ENCODE assay signal across 14 cellular contexts in genomic region chr10:125156196-125156595, GRCh38. TPM values are rescaled to one million over a fixed set of nuclear protein-coding genes. Genes with fewer than 3 reads are reported as not detected.
DNase-seq lines count a peak whose midpoint lies in the region; ATAC-seq and TF ChIP-seq lines count a peak whose summit lies in the region.
"Had no signal": no experiment of that assay in that cellular context is flagged by ENCODE, and none has a peak within 500 bp of the region (broad histone marks: within the 10 kb centered on the region; RNA-seq: fewer than 3 reads in every experiment).

No MANE protein-coding gene starts in this region.

- H3K4me3 Mint-ChIP-seq in neural crest cell: peak overlapping the region; percentile 99
- no peak overlapping the region for H3K4me3 Mint-ChIP-seq in activated CD4-positive, alpha-beta T cell treated with anti-CD3 and anti-CD28 coated beads for 36 hours
- H3K4me3 Mint-ChIP-seq in activated T-cell treated with anti-CD3 and anti-CD28 coated beads, Interleukin-2, amount 50 U/mL, for 4 hours: no peak overlapping the region
- H3K4me3 Mint-ChIP-seq: CD8-positive, alpha-beta T cell; T-helper 1 cell treated with Interleukin-12 subunit alpha and Interleukin-12 subunit beta and Interleukin-4 antibody, amounts not matched to agents 30 μg/mL and 1 μg/mL, for 36 hours had no signal

- TF ChIP-seq CTCF in PC-3 (conservative IDR thresholded peaks at IDR 0.05; ENCODE audit: low read depth, low read length): no peak
- TF ChIP-seq CTCF in esophagus muscularis mucosa (IDR thresholded peaks at IDR 0.05): no peak
- no peak for TF ChIP-seq CTCF in neural crest cell (conservative IDR thresholded peaks at IDR 0.05)

- H3K27ac ChIP-seq in BLaER1 (no peak overlapping the region), PC-3 (ENCODE audit: low read length) (peak overlapping the region; percentile 60), esophagus muscularis mucosa (replicated peaks in 1 of 4) (peak overlapping the region; percentile 95 to 99 (median 98))

- TF ChIP-seq POLR2A in esophagus muscularis mucosa (IDR thresholded peaks at IDR 0.05; ENCODE audit: low read depth): no peak

- peaks cover 4% of the 10 kb centered on the region for H3K36me3 Mint-ChIP-seq in neural crest cell (ENCODE audit: low read depth)
- no peaks in the 10 kb centered on the region for H3K36me3 Mint-ChIP-seq in activated CD4-positive, alpha-beta T cell treated with anti-CD3 and anti-CD28 coated beads for 36 hours (ENCODE audit: low read depth)
- H3K36me3 Mint-ChIP-seq in activated T-cell treated with anti-CD3 and anti-CD28 coated beads, Interleukin-2, amount 50 U/mL, for 4 hours (ENCODE audit: insufficient read depth): no peaks in the 10 kb centered on the region
- H3K36me3 Mint-ChIP-seq: CD8-positive, alpha-beta T cell had no signal

- no peaks in the 10 kb centered on the region for H3K9me3 Mint-ChIP-seq in neural crest cell
- no peaks in the 10 kb centered on the region for H3K9me3 Mint-ChIP-seq in activated CD4-positive, alpha-beta T cell treated with anti-CD3 and anti-CD28 coated beads for 36 hours (ENCODE audit: low read depth)
- no peaks in the 10 kb centered on the region for H3K9me3 Mint-ChIP-seq in activated T-cell treated with anti-CD3 and anti-CD28 coated beads, Interleukin-2, amount 50 U/mL, for 4 hours
- H3K9me3 Mint-ChIP-seq: CD8-positive, alpha-beta T cell; stimulated activated naive CD8-positive, alpha-beta T cell treated with anti-CD3 and anti-CD28 coated beads, Interleukin-15, Interleukin-2, amounts not matched to agents 100 ng/mL and 50 ng/mL, for 24 hours; T-helper 1 cell treated with Interleukin-12 subunit alpha and Interleukin-12 subunit beta and Interleukin-4 antibody, amounts not matched to agents 30 μg/mL and 1 μg/mL, for 36 hours had no signal

- ATAC-seq in PC-3 (no peak), GM21360 (IDR thresholded peaks at IDR 0.05; ENCODE audit: unreplicated experiment) (no peak)
- no peak for ATAC-seq in activated CD4-positive, alpha-beta T cell treated with anti-CD3 and anti-CD28 coated beads for 36 hours
- no peak for ATAC-seq in activated T-cell treated with anti-CD3 and anti-CD28 coated beads, Interleukin-2, amount 50 U/mL, for 4 hours
- ATAC-seq: CD8-positive, alpha-beta T cell had no signal

- no peak overlapping the region for H3K4me3 ChIP-seq in BLaER1
- H3K4me3 ChIP-seq in PC-3 (ENCODE audit: low read length): peak overlapping the region; percentile 82; the same call in 1 of the 2 replicates
- H3K4me3 ChIP-seq in esophagus muscularis mucosa: peak overlapping the region in 2 of 4 donors; percentile 94 to 99

- H3K9ac ChIP-seq in BLaER1: peak overlapping the region; percentile 35; the same call in 1 of the 2 replicates
- H3K9ac ChIP-seq in PC-3 (ENCODE audit: low read length): peak overlapping the region; percentile 87; the same call in 1 of the 2 replicates

- H3K36me3 ChIP-seq in BLaER1: peaks cover 5% of the 10 kb centered on the region
- peaks cover 3% of the 10 kb centered on the region; the same call in 1 of the 2 replicates for H3K36me3 ChIP-seq in PC-3 (ENCODE audit: low read depth, low read length)
- peaks cover 0 to 6% (median 3%) of the 10 kb centered on the region in 4 donors for H3K36me3 ChIP-seq in esophagus muscularis mucosa

- no peaks in the 10 kb centered on the region for H3K27me3 ChIP-seq in BLaER1
- no peaks in the 10 kb centered on the region for H3K27me3 ChIP-seq in PC-3 (ENCODE audit: low read length)
- no peaks in the 10 kb centered on the region for H3K27me3 ChIP-seq in esophagus muscularis mucosa

- H3K9me2 ChIP-seq in PC-3 (replicated peaks; ENCODE audit: low read length): no peaks in the 10 kb centered on the region

- DNase-seq in PC-3 (no peak), esophagus muscularis mucosa (ENCODE audit: extremely low spot score) (no peak), neural crest cell (ENCODE audit: low read depth, low spot score) (no peak), KG1 (lab: John Stamatoyannopoulos, UW) (no peak)
- no peak for DNase-seq in activated CD4-positive, alpha-beta T cell treated with anti-CD3 and anti-CD28 coated beads for 36 hours
- no peak for DNase-seq in activated T-cell treated with anti-CD3 and anti-CD28 coated beads, Interleukin-2, amount 50 U/mL, for 4 hours
- DNase-seq: CD8-positive, alpha-beta T cell; cortex of kidney; NCI-H2227 treated with DMSO at 0.1 percent for 48 hours; stimulated activated CD4-positive, alpha-beta T cell treated with anti-CD3 and anti-CD28 coated beads, Interleukin-12 subunit alpha, Interleukin-12 subunit beta, amount 100 ng/mL, for 4 hours had no signal

- no TSS peak for BruUV-seq in PC-3 (replicated peaks; lab: Mats Ljungman, UMichigan)

- H3K4me1 Mint-ChIP-seq in neural crest cell: peaks cover 65% of the 10 kb centered on the region
- peaks cover 3% of the 10 kb centered on the region for H3K4me1 Mint-ChIP-seq in activated CD4-positive, alpha-beta T cell treated with anti-CD3 and anti-CD28 coated beads for 36 hours
- H3K4me1 Mint-ChIP-seq in activated T-cell treated with anti-CD3 and anti-CD28 coated beads, Interleukin-2, amount 50 U/mL, for 4 hours (ENCODE audit: low read depth): peaks cover 4% of the 10 kb centered on the region

- POLR2A ChIA-PET in PC-3 (lab: Charles Lee; ENCODE audit: unreplicated experiment): no interaction called here
- POLR2A ChIA-PET in activated CD4-positive, alpha-beta T cell treated with anti-CD3 and anti-CD28 coated beads for 36 hours (lab: Charles Lee): no interaction called here

- intact Hi-C loops in PC-3 (cut with micrococcal nuclease): loop anchor here (5.0 to 10.0 kb wide), 4 partner anchors 34 to 539 kb away; no protein-coding TSS in a partner anchor
- intact Hi-C loops in esophagus muscularis mucosa (cut with DNase I): loop anchor here (5.0 to 10.0 kb wide), 2 partner anchors 94 to 241 kb away; no protein-coding TSS in a partner anchor
- intact Hi-C loops in activated CD4-positive, alpha-beta T cell treated with anti-CD3 and anti-CD28 coated beads for 36 hours (cut with DNase I, micrococcal nuclease): no loop called here

- H3K27ac Mint-ChIP-seq in neural crest cell (ENCODE audit: unreplicated experiment): no peak overlapping the region
- H3K27ac Mint-ChIP-seq in activated CD4-positive, alpha-beta T cell treated with anti-CD3 and anti-CD28 coated beads for 36 hours: no peak overlapping the region
- H3K27ac Mint-ChIP-seq: CD8-positive, alpha-beta T cell; stimulated activated naive CD8-positive, alpha-beta T cell treated with anti-CD3 and anti-CD28 coated beads, Interleukin-15, Interleukin-2, amounts not matched to agents 100 ng/mL and 50 ng/mL, for 24 hours; T-helper 1 cell treated with Interleukin-12 subunit alpha and Interleukin-12 subunit beta and Interleukin-4 antibody, amounts not matched to agents 30 μg/mL and 1 μg/mL, for 36 hours had no signal

- no peak overlapping the region for H2AFZ ChIP-seq in PC-3 (ENCODE audit: low read length)

- H3K4me1 ChIP-seq in BLaER1 (peaks cover 68% of the 10 kb centered on the region), PC-3 (ENCODE audit: insufficient read depth, low read length) (peaks cover 50% of the 10 kb centered on the region), esophagus muscularis mucosa (peaks cover 70 to 73% (median 72%) of the 10 kb centered on the region in 4 donors)

- WGBS in esophagus muscularis mucosa: 27% methylated on average over 3 of the region's 3 CpGs

- no peaks in the 10 kb centered on the region for H3F3A ChIP-seq in PC-3 (ENCODE audit: low read length, unreplicated experiment)

- H3K79me2 ChIP-seq in PC-3 (ENCODE audit: low read length): peaks cover 85% of the 10 kb centered on the region

- no peak for TF ChIP-seq EP300 in esophagus muscularis mucosa (IDR thresholded peaks at IDR 0.05)

- peak overlapping the region; percentile 93 for H3K4me2 ChIP-seq in BLaER1
- peak overlapping the region; percentile 99 for H3K4me2 ChIP-seq in PC-3 (ENCODE audit: low read length)

- CTCF ChIA-PET in PC-3 (lab: Charles Lee): no interaction called here
- CTCF ChIA-PET in activated CD4-positive, alpha-beta T cell treated with anti-CD3 and anti-CD28 coated beads for 36 hours (lab: Charles Lee): no interaction called here

- H4K20me1 ChIP-seq in BLaER1: peaks cover 75% of the 10 kb centered on the region
- H4K20me1 ChIP-seq in PC-3 (ENCODE audit: low read length): peaks cover 10% of the 10 kb centered on the region

- H3K27me3 Mint-ChIP-seq in neural crest cell (ENCODE audit: low read depth): peaks cover 2% of the 10 kb centered on the region
- peaks cover 52% of the 10 kb centered on the region for H3K27me3 Mint-ChIP-seq in activated CD4-positive, alpha-beta T cell treated with anti-CD3 and anti-CD28 coated beads for 36 hours
- H3K27me3 Mint-ChIP-seq in activated T-cell treated with anti-CD3 and anti-CD28 coated beads, Interleukin-2, amount 50 U/mL, for 4 hours (ENCODE audit: low read depth): peaks cover 61% of the 10 kb centered on the region

- no peaks in the 10 kb centered on the region for H3K9me3 ChIP-seq in BLaER1
- H3K9me3 ChIP-seq in PC-3 (ENCODE audit: low read length): no peaks in the 10 kb centered on the region
- H3K9me3 ChIP-seq in esophagus muscularis mucosa: no peaks in the 10 kb centered on the region

RNA-seq across cellular contexts. Expression of gene CTBP2, which starts 4.2 kb away (rescaled TPM):
- total RNA-seq in PC-3 (2014; rRNA removed) (78.9 and 97.2 TPM in 2 replicates), esophagus muscularis mucosa (100 to 1,000 TPM in 1 of 4 donors, 10 to 100 TPM in 3; 69.7 to 125 (median 84.7) TPM), neural crest cell (127 TPM in 2 replicates)
- under 1 TPM; 0.12 to 0.21 TPM for total RNA-seq in activated CD4-positive, alpha-beta T cell treated with anti-CD3 and anti-CD28 coated beads for 36 hours
- total RNA-seq in activated T-cell treated with anti-CD3 and anti-CD28 coated beads, Interleukin-2, amount 50 U/mL, for 4 hours: 1 to 10 TPM; 1.0 to 1.4 (median 1.3) TPM

Comparison
In these comparisons a context has a peak if more than half of its experiments do, and no peak if none do; other contexts are left out.
1. RNA of gene CTBP2, which starts 4.2 kb away (total RNA-seq): 127 TPM in neural crest cell, 69.7 to 125 TPM in esophagus muscularis mucosa and 78.9 to 97.2 TPM in PC-3; 1.0 to 1.4 TPM in activated T-cell treated with anti-CD3 and anti-CD28 coated beads, Interleukin-2, amount 50 U/mL, for 4 hours and 0.12 to 0.21 TPM in activated CD4-positive, alpha-beta T cell treated with anti-CD3 and anti-CD28 coated beads for 36 hours; every median in the first group is over 10 times any median in the second.
2. intact Hi-C loops: an anchor here in PC-3 (5.0 to 10.0 kb wide) and esophagus muscularis mucosa (5.0 to 10.0 kb wide); none called in activated CD4-positive, alpha-beta T cell treated with anti-CD3 and anti-CD28 coated beads for 36 hours.